10 cellular contexts compared by ENCODE assay signal in genomic region chr20:40471261-40471629, GRCh38.
DNase-seq lines count a peak whose midpoint lies in the region; ATAC-seq and TF ChIP-seq lines count a peak whose summit lies in the region.
"Had no signal": no experiment of that assay in that cellular context is flagged by ENCODE, and none has a peak within 500 bp of the region (broad histone marks: within the 10 kb centered on the region; RNA-seq: fewer than 3 reads in every experiment).

No MANE protein-coding gene starts in this region.

- H3K9ac ChIP-seq in MM.1S (ENCODE audit: low read length): no peak overlapping the region

- H3K79me2 ChIP-seq in MM.1S (ENCODE audit: low read length): no peaks in the 10 kb centered on the region

- H3K27me3 ChIP-seq in lower lobe of right lung (ENCODE audit: low read depth) (peaks cover 3% of the 10 kb centered on the region), MM.1S (replicated peaks; ENCODE audit: insufficient read depth, low read length) (no peaks in the 10 kb centered on the region)
- H3K27me3 ChIP-seq: ovary had no signal

- H3K4me3 ChIP-seq in lower lobe of right lung: no peak overlapping the region
- no peak overlapping the region for H3K4me3 ChIP-seq in MM.1S (ENCODE audit: low read length)
- H3K4me3 ChIP-seq: ovary had no signal

- no peaks in the 10 kb centered on the region for H3F3A ChIP-seq in MM.1S (ENCODE audit: insufficient read depth, low read length)

- H3K27ac Mint-ChIP-seq in stimulated activated naive CD8-positive, alpha-beta T cell treated with anti-CD3 and anti-CD28 coated beads, Interleukin-15, amount 100 ng/mL, for 72 hours: no peak overlapping the region
- H3K27ac Mint-ChIP-seq: activated CD4-positive, alpha-beta memory T cell treated with anti-CD3 and anti-CD28 coated beads for 36 hours had no signal

- no peaks in the 10 kb centered on the region for H3K9me3 Mint-ChIP-seq in stimulated activated naive CD8-positive, alpha-beta T cell treated with anti-CD3 and anti-CD28 coated beads, Interleukin-15, amount 100 ng/mL, for 72 hours
- H3K9me3 Mint-ChIP-seq: activated CD4-positive, alpha-beta memory T cell treated with anti-CD3 and anti-CD28 coated beads for 36 hours had no signal

- H3K4me3 Mint-ChIP-seq in stimulated activated naive CD8-positive, alpha-beta T cell treated with anti-CD3 and anti-CD28 coated beads, Interleukin-15, amount 100 ng/mL, for 72 hours: no peak overlapping the region
- H3K4me3 Mint-ChIP-seq: activated CD4-positive, alpha-beta memory T cell treated with anti-CD3 and anti-CD28 coated beads for 36 hours had no signal

- intact Hi-C loops in lower lobe of right lung (cut with DNase I): no loop called here

- no peaks in the 10 kb centered on the region for H3K27me3 Mint-ChIP-seq in stimulated activated naive CD8-positive, alpha-beta T cell treated with anti-CD3 and anti-CD28 coated beads, Interleukin-15, amount 100 ng/mL, for 72 hours

- H4K20me1 ChIP-seq in MM.1S (ENCODE audit: insufficient read depth, low read length): no peaks in the 10 kb centered on the region

- H2AFZ ChIP-seq in MM.1S (ENCODE audit: low read length): no peak overlapping the region

- ATAC-seq in stimulated activated naive CD8-positive, alpha-beta T cell treated with anti-CD3 and anti-CD28 coated beads, Interleukin-15, Interleukin-2, amounts not matched to agents 100 U/mL and 50 U/mL, for 24 hours: peak; percentile 14
- no peak for ATAC-seq in stimulated activated naive CD8-positive, alpha-beta T cell treated with anti-CD3 and anti-CD28 coated beads, Interleukin-15, amount 100 ng/mL, for 72 hours
- ATAC-seq in lower lobe of right lung: peak in 1 of 2 donors; percentile 25

- no peak for DNase-seq in stimulated activated naive CD8-positive, alpha-beta T cell treated with anti-CD3 and anti-CD28 coated beads, Interleukin-15, Interleukin-2, amounts not matched to agents 100 U/mL and 50 U/mL, for 24 hours
- DNase-seq in stimulated activated naive CD8-positive, alpha-beta T cell treated with anti-CD3 and anti-CD28 coated beads, Interleukin-15, amount 100 ng/mL, for 72 hours: no peak
- DNase-seq in cerebellar cortex (ENCODE audit: low spot score) (peak; percentile 3), lower lobe of right lung (no peak), C1 segment of cervical spinal cord (lab: John Stamatoyannopoulos, UW) (no peak), MM.1S (no peak), kidney glomerular epithelial cell (lab: John Stamatoyannopoulos, UW) (no peak)
- DNase-seq in central memory CD4-positive, alpha-beta T cell: no peak
- DNase-seq: activated CD4-positive, alpha-beta memory T cell treated with anti-CD3 and anti-CD28 coated beads for 36 hours had no signal

- TF ChIP-seq CTCF in lower lobe of right lung (IDR thresholded peaks at IDR 0.05) (no peak), MM.1S (IDR thresholded peaks at IDR 0.05; ENCODE audit: low read length) (no peak)

- H3K4me1 ChIP-seq in lower lobe of right lung (peaks cover 22% of the 10 kb centered on the region), MM.1S (ENCODE audit: low read length) (no peaks in the 10 kb centered on the region)

- H3K36me3 ChIP-seq in lower lobe of right lung: no peaks in the 10 kb centered on the region
- no peaks in the 10 kb centered on the region for H3K36me3 ChIP-seq in MM.1S (replicated peaks; ENCODE audit: insufficient read depth, low read length)
- H3K36me3 ChIP-seq: ovary had no signal

- H3K27ac ChIP-seq in lower lobe of right lung (peak overlapping the region; percentile 54), MM.1S (ENCODE audit: low read length) (no peak overlapping the region)
- H3K27ac ChIP-seq: ovary had no signal

- no peak overlapping the region for H3K4me2 ChIP-seq in MM.1S (ENCODE audit: low read depth, low read length)

- H3K9me3 ChIP-seq in lower lobe of right lung (no peaks in the 10 kb centered on the region), MM.1S (replicated peaks; ENCODE audit: insufficient read depth, low read length) (no peaks in the 10 kb centered on the region)
- H3K9me3 ChIP-seq: ovary had no signal

- no peaks in the 10 kb centered on the region for H3K9me2 ChIP-seq in MM.1S (replicated peaks; ENCODE audit: insufficient read depth, low read length)

- no peaks in the 10 kb centered on the region for H3K4me1 Mint-ChIP-seq in stimulated activated naive CD8-positive, alpha-beta T cell treated with anti-CD3 and anti-CD28 coated beads, Interleukin-15, amount 100 ng/mL, for 72 hours
